16 cellular contexts compared by ENCODE assay signal in the genomic region with DNA sequence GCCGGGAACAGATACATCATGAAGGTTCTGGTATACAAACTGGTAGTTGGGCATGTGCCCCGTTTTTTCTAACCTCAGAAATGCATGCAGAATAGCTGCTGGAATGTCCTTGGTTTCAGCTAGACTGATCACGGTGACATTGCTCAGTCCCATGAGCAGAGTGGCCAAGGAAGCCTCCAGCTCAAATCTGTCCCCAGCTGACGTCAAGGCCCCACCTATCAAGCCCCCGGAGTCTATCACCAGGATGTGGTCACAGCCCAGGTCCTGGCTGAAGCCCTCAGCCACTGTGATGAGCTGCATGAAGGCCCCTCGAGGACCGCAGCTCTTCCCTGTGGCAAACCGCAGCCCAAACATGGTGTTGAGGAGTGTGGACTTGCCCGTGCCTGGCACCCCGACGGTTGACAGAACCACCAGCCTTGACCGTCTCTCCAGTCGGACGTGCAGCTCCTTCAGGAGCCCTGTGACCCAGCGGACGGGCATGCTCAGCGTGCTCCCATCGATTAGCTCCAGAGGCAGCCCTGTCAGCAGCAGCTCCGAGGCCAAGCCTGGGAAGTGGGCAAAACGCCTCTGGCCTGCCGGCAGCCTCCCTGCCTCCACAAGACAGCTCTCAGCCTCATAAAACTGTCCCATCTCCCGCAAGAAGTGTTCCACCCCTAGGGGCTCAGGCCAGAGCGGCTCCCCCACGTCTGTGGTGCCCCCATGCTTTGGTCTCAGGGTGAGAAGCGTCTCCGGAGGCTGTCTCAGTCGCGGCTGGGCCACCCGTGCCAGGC. TPM values are rescaled to one million over a fixed set of nuclear protein-coding genes. Genes with fewer than 3 reads are reported as not detected.
DNase-seq lines count a peak whose midpoint lies in the region; ATAC-seq, FAIRE-seq and TF ChIP-seq lines count a peak whose summit lies in the region.
"Had no signal": no experiment of that assay in that cellular context is flagged by ENCODE, and none has a peak within 500 bp of the region (broad histone marks: within the 10 kb centered on the region; RNA-seq: fewer than 3 reads in every experiment).

No MANE protein-coding gene starts in this region.

- DNase-seq in EH (ENCODE audit: low read depth) (peak; percentile 4), K562 (ENCODE audit: extremely low read depth in 1 of 4, low spot score in 3 of 4) (no peak), psoas muscle (peak in 1 of 2 donors; percentile 53), NCI-H187 treated with DMSO at 0.1 percent for 48 hours (lab: John Stamatoyannopoulos, UW) (no peak), H4 (ENCODE audit: low spot score) (no peak)
- DNase-seq: Caco-2; HFFc6; MG63; NCI-H1105 treated with DMSO at 0.1 percent for 48 hours; NCI-H1694 treated with DMSO at 0.1 percent for 48 hours; NCI-H446; NK-92 treated with Interleukin-12 subunit alpha and Interleukin-12 subunit beta, amount 100 ng/mL, for 24 hours had no signal

- TF ChIP-seq POLR2A in K562 (conservative IDR thresholded peaks at IDR 0.05), result no peak
- no peak for TF ChIP-seq POLR2A in gastroesophageal sphincter (IDR thresholded peaks at IDR 0.05)

- H3K9me3 ChIP-seq in BLaER1 (no peaks in the 10 kb centered on the region), K562 (replicated peaks; ENCODE audit: control insufficient read depth, insufficient read depth, low read depth, low read length) (no peaks in the 10 kb centered on the region), psoas muscle (no peaks in the 10 kb centered on the region), gastroesophageal sphincter (no peaks in the 10 kb centered on the region)
- H3K9me3 ChIP-seq: Caco-2, MG63 had no signal

- no peak for TF ChIP-seq EP300 in K562 (IDR thresholded peaks at IDR 0.05; ENCODE audit: low read length)
- TF ChIP-seq EP300 in gastroesophageal sphincter (IDR thresholded peaks at IDR 0.05), result no peak

- H4K20me1 ChIP-seq in BLaER1, result peaks cover 74% of the 10 kb centered on the region
- no peaks in the 10 kb centered on the region; the same call in 1 of the 2 replicates for H4K20me1 ChIP-seq in K562 (replicated peaks; ENCODE audit: control insufficient read depth, insufficient read depth, low read length)

- CTCF ChIA-PET in K562 (lab: Yijun Ruan, JAX; ENCODE audit: low intra/inter-chr PET ratio), result no interaction called here

- in situ Hi-C loops in K562 (cut with MboI), result no loop called here

- 0 out of 2 replicates have a peak overlapping the region, but pooled peaks have one; percentile 2 for H3K9ac ChIP-seq in BLaER1
- peak overlapping the region in 1 of 2 experiments; percentile 29; a peak in 1 of 4 replicates for H3K9ac ChIP-seq in K562 (ENCODE audit: insufficient read depth in 1 of 2, low read depth in 2 of 2, low read length in 2 of 2)

- H3K4me3 ChIP-seq in BLaER1 (peak overlapping the region; percentile 50), K562 (no peak overlapping the region), psoas muscle (no peak overlapping the region), gastroesophageal sphincter (no peak overlapping the region)
- H3K4me3 ChIP-seq: MG63 had no signal

- H3K27ac ChIP-seq in BLaER1 (peak overlapping the region; percentile 52), K562 (ENCODE audit: extremely low read depth, low read depth, low read length) (no peak overlapping the region), psoas muscle (peak overlapping the region; percentile 83), gastroesophageal sphincter (no peak overlapping the region)

- H3K4me2 ChIP-seq in BLaER1 (peak overlapping the region; percentile 97), K562 (ENCODE audit: insufficient read depth, low read length) (no peak overlapping the region)

- H3K36me3 ChIP-seq in BLaER1, result peaks cover 79% of the 10 kb centered on the region
- peaks cover 66% of the 10 kb centered on the region for H3K36me3 ChIP-seq in K562 (ENCODE audit: control insufficient read depth, insufficient read depth, low read length)
- peaks cover 0 to 78% of the 10 kb centered on the region in 2 donors for H3K36me3 ChIP-seq in psoas muscle (ENCODE audit: insufficient read depth in 1 of 2, low read depth in 1 of 2)
- peaks cover 0 to 84% of the 10 kb centered on the region in 2 donors for H3K36me3 ChIP-seq in gastroesophageal sphincter

- no peak for FAIRE-seq in K562 (lab: Jason Lieb, UNC)
- FAIRE-seq: GM19239, H1 had no signal

- H2AFZ ChIP-seq in K562 (ENCODE audit: low read depth, low read length), result no peak overlapping the region

- POLR2A ChIA-PET in K562 (lab: Yijun Ruan, JAX), result interaction anchor here (0.8 to 1.9 kb wide), 4 partner anchors 8 to 19 kb away, joined by 3 to 4 read pairs (median 4); a partner anchor contains a TSS

- H3K27me3 ChIP-seq in BLaER1, result peaks cover 7% of the 10 kb centered on the region; the same call in 1 of the 2 replicates
- no peaks in the 10 kb centered on the region for H3K27me3 ChIP-seq in K562 (ENCODE audit: control insufficient read depth in 2 of 2, insufficient read depth in 2 of 2, low read length in 2 of 2)
- H3K27me3 ChIP-seq in psoas muscle (ENCODE audit: insufficient read depth in 3 of 3, low read length in 2 of 3), result no peaks in the 10 kb centered on the region
- H3K27me3 ChIP-seq in gastroesophageal sphincter, result no peaks in the 10 kb centered on the region
- H3K27me3 ChIP-seq: MG63 had no signal

- no peak for ATAC-seq in K562
- no peak for ATAC-seq in psoas muscle
- ATAC-seq in gastroesophageal sphincter, result no peak

- WGBS in K562 (ENCODE audit: insufficient coverage, low coverage, missing lambda C conversion rate), result 87% methylated on average over 25 of the region's 29 CpGs
- WGBS in psoas muscle, 3 donors, result 84 to 93% (median 85%) methylated on average over 29 of the region's 29 CpGs
- 100% methylated on average over 1 of the region's 29 CpGs; no CpG with 5 or more reads in 1 of the 2 donors for WGBS in gastroesophageal sphincter (ENCODE audit: low coverage in 1 of 2), 2 donors

- peaks cover 64% of the 10 kb centered on the region for H3K4me1 ChIP-seq in BLaER1
- peaks cover 16 to 17% of the 10 kb centered on the region in 2 experiments; a peak in 4 of 5 replicates for H3K4me1 ChIP-seq in K562 (replicated peaks in 1 of 2; ENCODE audit: control insufficient read depth in 2 of 2, insufficient read depth in 2 of 2, low read length in 2 of 2)
- H3K4me1 ChIP-seq in psoas muscle, result peaks cover 48% of the 10 kb centered on the region
- H3K4me1 ChIP-seq in gastroesophageal sphincter, result peaks cover 0 to 31% (median 9%) of the 10 kb centered on the region in 3 donors

- H3K79me2 ChIP-seq in K562 (ENCODE audit: control insufficient read depth, insufficient read depth, low read length), result no peaks in the 10 kb centered on the region

- TF ChIP-seq CTCF in K562 (IDR thresholded peaks at IDR 0.05 in 2 of 3, conservative IDR thresholded peaks at IDR 0.05 in 1 of 3; ENCODE audit: insufficient read depth in 2 of 3, low read depth in 1 of 3, low read length in 3 of 3), result no peak
- TF ChIP-seq CTCF in psoas muscle (IDR thresholded peaks at IDR 0.05), result no peak
- no peak for TF ChIP-seq CTCF in gastroesophageal sphincter (IDR thresholded peaks at IDR 0.05)

- intact Hi-C loops in K562 (cut with micrococcal nuclease) (no loop called here), psoas muscle (cut with DNase I) (no loop called here)

- BruUV-seq in K562 (replicated peaks; lab: Mats Ljungman, UMichigan), result no TSS peak

- no peak for TF ChIP-seq RAD21 in K562 (CRISPR knock-in tag; conservative IDR thresholded peaks at IDR 0.05 in 1 of 2, IDR thresholded peaks at IDR 0.05 in 1 of 2)

- no peaks in the 10 kb centered on the region for H3K9me1 ChIP-seq in K562 (ENCODE audit: control insufficient read depth, insufficient read depth, low read length)

RNA-seq across cellular contexts. Expression of a gene that starts 7.8 kb away (rescaled TPM):
- total RNA-seq in K562 (2011; cell fraction: chromatin; rRNA removed; ENCODE audit: low replicate concordance), result 20.9 and 28.4 TPM in 2 replicates
- 50.9 and 59.1 TPM in 2 replicates for total RNA-seq in K562 (2011; cell fraction: nucleolus; rRNA removed)
- 40.5 and 59.2 TPM in 2 replicates for total RNA-seq in K562 (2011; cell fraction: nucleoplasm; rRNA removed)
- 197 and 210 TPM in 2 replicates for total RNA-seq in K562 (2014; rRNA removed)
- total RNA-seq in K562 (2014; rRNA removed; fragmentation: Illumina TruSeq; extraction: Trizol), result 111 and 125 TPM in 2 replicates
- 152 and 163 TPM in 2 replicates for total RNA-seq in K562 (2015; rRNA removed; fragmentation: Illumina TruSeq; extraction: Trizol)
- total RNA-seq in K562 (2021), result 214 and 225 TPM in 2 replicates
- 197 and 215 TPM in 2 replicates for polyA plus RNA-seq in K562 (2011; rRNA removed)
- 413 and 533 TPM in 2 replicates for polyA plus RNA-seq in K562 (2011; cell fraction: cytosol; rRNA removed)
- 126 and 138 TPM in 2 replicates for polyA plus RNA-seq in K562 (2011; cell fraction: nucleus; rRNA removed)
- 216 and 269 TPM in 2 replicates for polyA plus RNA-seq in K562 (2012)
- polyA plus RNA-seq in K562 (2014; fragmentation: Illumina TruSeq; extraction: Trizol), result 176 and 179 TPM in 2 replicates
- 10 to 100 TPM; 51.4 to 92.8 TPM for polyA plus RNA-seq in K562 (2014; fragmentation: Nextera tagmentation; extraction: Ambion mirVana)
- 169 and 185 TPM in 2 replicates for polyA plus RNA-seq in K562 (2014; rRNA removed)
- 63.1 and 70.4 TPM in 2 replicates for polyA minus RNA-seq in K562 (2011; rRNA and poly(A)+ RNA removed)
- 99.1 and 126 TPM in 2 replicates for polyA minus RNA-seq in K562 (2011; cell fraction: cytosol; rRNA and poly(A)+ RNA removed)
- polyA minus RNA-seq in K562 (2011; cell fraction: nucleus; rRNA and poly(A)+ RNA removed), result 16.0 and 28.5 TPM in 2 replicates
- total RNA-seq in psoas muscle, result 100 to 1,000 TPM; 173 to 200 (median 189) TPM
- 100 to 1,000 TPM; 262 to 430 (median 322) TPM for polyA plus RNA-seq in psoas muscle
- total RNA-seq in H4 (2014; rRNA removed; shearing (Covaris generic)), result 308 and 368 TPM in 2 replicates
- 100 to 1,000 TPM in 1 of 4 donors, 10 to 100 TPM in 3; 64.2 to 147 (median 81.5) TPM for total RNA-seq in gastroesophageal sphincter

RNA-seq across cellular contexts. Expression of a gene that starts 29.2 kb away (rescaled TPM):
- total RNA-seq in K562 (2011; cell fraction: chromatin; rRNA removed; ENCODE audit: low replicate concordance), result 23.3 and 33.1 TPM in 2 replicates
- total RNA-seq in K562 (2011; cell fraction: nucleolus; rRNA removed), result 21.2 and 24.7 TPM in 2 replicates
- total RNA-seq in K562 (2011; cell fraction: nucleoplasm; rRNA removed), result 19.4 and 24.6 TPM in 2 replicates
- total RNA-seq in K562 (2014; rRNA removed), result 17.0 and 18.4 TPM in 2 replicates
- total RNA-seq in K562 (2014; rRNA removed; fragmentation: Illumina TruSeq; extraction: Trizol), result 9.7 and 10.3 TPM in 2 replicates
- total RNA-seq in K562 (2015; rRNA removed; fragmentation: Illumina TruSeq; extraction: Trizol), result 12.4 and 14.2 TPM in 2 replicates
- total RNA-seq in K562 (2021), result 15.6 and 18.7 TPM in 2 replicates
- 14.9 and 15.6 TPM in 2 replicates for polyA plus RNA-seq in K562 (2011; rRNA removed)
- 11.3 and 12.8 TPM in 2 replicates for polyA plus RNA-seq in K562 (2011; cell fraction: cytosol; rRNA removed)
- polyA plus RNA-seq in K562 (2011; cell fraction: nucleus; rRNA removed), result 19.8 and 22.6 TPM in 2 replicates
- 12.3 and 14.9 TPM in 2 replicates for polyA plus RNA-seq in K562 (2012)
- 14.8 and 25.8 TPM in 2 replicates for polyA plus RNA-seq in K562 (2014; fragmentation: Illumina TruSeq; extraction: Trizol)
- 1 to 10 TPM; 1.7 to 3.8 TPM for polyA plus RNA-seq in K562 (2014; fragmentation: Nextera tagmentation; extraction: Ambion mirVana)
- polyA plus RNA-seq in K562 (2014; rRNA removed), result 10.7 and 12.5 TPM in 2 replicates
- 16.6 and 18.6 TPM in 2 replicates for polyA minus RNA-seq in K562 (2011; rRNA and poly(A)+ RNA removed)
- polyA minus RNA-seq in K562 (2011; cell fraction: cytosol; rRNA and poly(A)+ RNA removed), result 9.7 and 11.0 TPM in 2 replicates
- polyA minus RNA-seq in K562 (2011; cell fraction: nucleus; rRNA and poly(A)+ RNA removed), result 7.9 and 9.0 TPM in 2 replicates
- total RNA-seq in psoas muscle, result 10 to 100 TPM; 41.3 to 54.4 (median 44.8) TPM
- 10 to 100 TPM; 19.2 to 31.8 (median 22.4) TPM for polyA plus RNA-seq in psoas muscle
- 32.1 and 40.9 TPM in 2 replicates for total RNA-seq in H4 (2014; rRNA removed; shearing (Covaris generic))
- total RNA-seq in gastroesophageal sphincter, result 10 to 100 TPM; 33.4 to 47.9 (median 39.2) TPM

RNA-seq across cellular contexts. Expression of a gene that starts 49.1 kb away (rescaled TPM):
- 5.1 and 8.4 TPM in 2 replicates for total RNA-seq in K562 (2011; cell fraction: chromatin; rRNA removed; ENCODE audit: low replicate concordance)
- total RNA-seq in K562 (2011; cell fraction: nucleolus; rRNA removed), result 3.8 and 4.3 TPM in 2 replicates
- total RNA-seq in K562 (2011; cell fraction: nucleoplasm; rRNA removed), result 4.6 and 7.3 TPM in 2 replicates
- 4.5 and 9.1 TPM in 2 replicates for total RNA-seq in K562 (2014; rRNA removed)
- total RNA-seq in K562 (2014; rRNA removed; fragmentation: Illumina TruSeq; extraction: Trizol), result 6.4 and 6.9 TPM in 2 replicates
- 7.0 and 8.3 TPM in 2 replicates for total RNA-seq in K562 (2015; rRNA removed; fragmentation: Illumina TruSeq; extraction: Trizol)
- 10.2 and 11.7 TPM in 2 replicates for total RNA-seq in K562 (2021)
- polyA plus RNA-seq in K562 (2011; rRNA removed), result 14.3 and 17.4 TPM in 2 replicates
- polyA plus RNA-seq in K562 (2011; cell fraction: cytosol; rRNA removed), result 24.0 and 24.2 TPM in 2 replicates
- 9.4 and 10.3 TPM in 2 replicates for polyA plus RNA-seq in K562 (2011; cell fraction: nucleus; rRNA removed)
- 10.5 and 13.2 TPM in 2 replicates for polyA plus RNA-seq in K562 (2012)
- polyA plus RNA-seq in K562 (2014; fragmentation: Illumina TruSeq; extraction: Trizol), result 12.0 and 16.2 TPM in 2 replicates
- polyA plus RNA-seq in K562 (2014; fragmentation: Nextera tagmentation; extraction: Ambion mirVana), result 1 to 10 TPM; 3.3 to 4.7 TPM
- polyA plus RNA-seq in K562 (2014; rRNA removed), result 7.5 and 9.0 TPM in 2 replicates
- 14.8 and 20.1 TPM in 2 replicates for polyA minus RNA-seq in K562 (2011; rRNA and poly(A)+ RNA removed)
- polyA minus RNA-seq in K562 (2011; cell fraction: cytosol; rRNA and poly(A)+ RNA removed), result 7.6 and 11.1 TPM in 2 replicates
- 1.3 and 4.7 TPM in 2 replicates for polyA minus RNA-seq in K562 (2011; cell fraction: nucleus; rRNA and poly(A)+ RNA removed)
- 10 to 100 TPM; 54.2 to 78.8 (median 69.1) TPM for total RNA-seq in psoas muscle
- polyA plus RNA-seq in psoas muscle, result 100 to 1,000 TPM in 1 of 3 donors, 10 to 100 TPM in 2; 50.2 to 118 (median 61.1) TPM
- total RNA-seq in H4 (2014; rRNA removed; shearing (Covaris generic)), result 34.0 and 35.7 TPM in 2 replicates
- 10 to 100 TPM; 22.7 to 38.3 (median 28.5) TPM for total RNA-seq in gastroesophageal sphincter

Comparison
In these comparisons a context has a peak if more than half of its experiments do, and no peak if none do; other contexts are left out.
1. H3K27ac ChIP-seq: peak in BLaER1 (single experiment) and psoas muscle (single experiment); none in K562 (single experiment) and gastroesophageal sphincter (0 of 4).